In the genomic region with DNA sequence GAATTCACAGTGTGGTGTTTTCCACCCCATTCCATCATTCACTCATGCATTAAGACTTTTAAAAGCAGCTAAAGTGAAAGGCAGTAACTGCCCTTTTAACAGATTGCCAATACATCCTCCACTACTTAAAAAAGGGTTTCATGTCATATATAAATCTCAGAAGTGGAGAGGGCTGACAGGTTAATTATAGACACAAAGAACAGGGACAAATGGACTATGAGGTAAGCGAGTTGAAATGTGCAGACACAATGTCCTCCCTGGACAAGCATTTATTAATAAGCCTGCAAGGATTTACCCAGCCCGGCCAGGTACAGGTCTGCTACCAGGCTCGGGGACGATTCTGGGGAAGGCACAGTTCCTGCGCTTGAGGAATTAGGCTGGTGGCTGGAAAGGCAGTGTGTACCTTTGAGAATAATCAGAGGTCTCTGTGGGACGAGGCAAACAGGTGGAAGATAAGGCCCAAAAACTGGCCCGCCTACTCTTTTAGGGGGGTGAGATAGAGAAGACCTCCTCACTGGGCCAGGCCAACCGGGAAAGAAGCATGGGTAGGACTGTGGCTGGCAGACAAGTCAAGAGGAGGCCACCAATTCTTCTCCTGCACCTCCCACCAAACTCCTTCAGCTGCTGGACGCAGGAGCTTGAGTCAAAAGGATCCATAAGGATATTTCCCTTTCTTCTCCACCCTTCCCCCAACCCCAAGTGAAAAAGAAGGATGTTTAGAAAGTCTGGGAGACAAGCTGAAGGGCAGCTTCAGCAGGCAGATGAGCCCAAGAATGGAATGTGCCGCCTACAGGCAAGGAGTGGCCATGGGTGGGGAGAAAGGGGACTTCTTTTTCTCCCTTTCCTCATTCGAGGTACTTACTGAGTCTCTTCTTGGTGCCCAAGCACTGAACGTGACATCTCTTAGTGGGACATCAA, we compare ENCODE assay signal across 1 cellular context.
TF ChIP-seq lines count a peak whose summit lies in the region.

No MANE protein-coding gene starts in this region.

TF ChIP-seq in HCT116, 20 proteins besides CTCF, POLR2A, EP300 and RAD21 (continued from another document):
- TF ChIP-seq POLR2AphosphoS5 (IDR thresholded peaks at IDR 0.05; ENCODE audit: low read depth, low read length), result no peak
